8 cellular contexts compared by ENCODE assay signal in the genomic region with DNA sequence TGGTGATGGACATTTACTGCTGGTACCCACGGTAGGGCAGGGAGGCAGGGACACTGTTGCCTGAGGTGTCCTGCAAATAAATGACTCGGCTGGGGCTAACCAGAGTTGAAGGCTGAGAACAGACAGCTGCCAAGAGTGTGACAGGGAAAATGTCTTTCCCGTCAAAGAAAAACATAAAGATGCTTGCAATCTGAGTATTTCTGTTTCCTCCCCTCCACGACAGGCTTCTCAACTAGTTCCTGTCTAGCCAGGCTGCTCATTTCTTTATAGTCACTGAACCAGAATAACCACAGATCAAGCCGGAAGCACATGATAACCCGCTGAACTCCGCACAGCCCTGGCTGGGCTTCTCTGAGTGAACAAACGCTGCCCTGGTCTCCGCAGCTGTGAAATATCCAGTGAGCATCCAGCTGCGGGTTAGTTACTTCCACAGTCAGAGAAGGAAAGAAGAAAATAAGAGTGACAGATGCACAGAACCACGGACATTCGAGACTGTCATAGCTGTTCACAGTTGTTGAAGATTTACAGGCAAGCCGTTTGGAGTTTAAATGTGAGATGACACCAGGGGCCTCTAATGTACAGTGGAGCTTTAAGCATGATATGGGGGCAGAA.
DNase-seq lines count a peak whose midpoint lies in the region; ATAC-seq and TF ChIP-seq lines count a peak whose summit lies in the region.

No MANE protein-coding gene starts in this region.

- H3K27ac ChIP-seq in breast epithelium (peak overlapping the region in 1 of 2 donors; percentile 55), Peyer's patch (peak overlapping the region in 3 of 4 donors; percentile 12 to 72 (median 28)), adrenal gland (peak overlapping the region in 2 of 5 donors; percentile 38 to 55), liver (ENCODE audit: low read depth in 1 of 2, low read length in 2 of 2) (no peak overlapping the region)

- H3K36me3 ChIP-seq in breast epithelium, result no peaks in the 10 kb centered on the region
- H3K36me3 ChIP-seq in Peyer's patch, result no peaks in the 10 kb centered on the region
- no peaks in the 10 kb centered on the region for H3K36me3 ChIP-seq in adrenal gland (replicated peaks in 1 of 2)
- H3K36me3 ChIP-seq in liver (ENCODE audit: control insufficient read depth in 4 of 4, insufficient read depth in 3 of 4, low read depth in 1 of 4, low read length in 3 of 4), result peaks cover 0 to 3% (median 0%) of the 10 kb centered on the region in 4 donors
- no peaks in the 10 kb centered on the region for H3K36me3 ChIP-seq in H7 (replicated peaks; ENCODE audit: control insufficient read depth, insufficient read depth, low read length)

- H3K9me3 Mint-ChIP-seq in MCF 10A (ENCODE audit: unreplicated experiment) (no peaks in the 10 kb centered on the region), type B pancreatic cell (peaks cover 9% of the 10 kb centered on the region)

- TF ChIP-seq RAD21 in liver (IDR thresholded peaks at IDR 0.05), result no peak

- intact Hi-C loops in MCF 10A (cut with micrococcal nuclease) (no loop called here), breast epithelium (cut with DNase I; ENCODE audit: low total_unique reads) (no loop called here), adrenal gland (cut with DNase I) (no loop called here)

- no peaks in the 10 kb centered on the region for H3K27me3 ChIP-seq in breast epithelium
- H3K27me3 ChIP-seq in Peyer's patch, result no peaks in the 10 kb centered on the region
- H3K27me3 ChIP-seq in adrenal gland, result no peaks in the 10 kb centered on the region
- H3K27me3 ChIP-seq in liver (ENCODE audit: control insufficient read depth in 4 of 4, insufficient read depth in 4 of 4, low read length in 3 of 4), result no peaks in the 10 kb centered on the region
- no peaks in the 10 kb centered on the region for H3K27me3 ChIP-seq in H7 (ENCODE audit: control insufficient read depth, insufficient read depth, low read length)

- DNase-seq in MCF 10A (ENCODE audit: unreplicated experiment) (no peak), breast epithelium (ENCODE audit: low spot score in 2 of 2) (no peak), Peyer's patch (peak in 2 of 3 donors; percentile 80 to 83), adrenal gland (peak in 6 of 7 donors; percentile 16 to 65 (median 42)), type B pancreatic cell (ENCODE audit: extremely low spot score, unreplicated experiment) (no peak), H7 (no peak)

- H3K4me1 Mint-ChIP-seq in MCF 10A (ENCODE audit: insufficient read depth, unreplicated experiment) (no peaks in the 10 kb centered on the region), type B pancreatic cell (ENCODE audit: unreplicated experiment) (peaks cover 21% of the 10 kb centered on the region)

- H3K27ac Mint-ChIP-seq in MCF 10A (ENCODE audit: low read depth, unreplicated experiment) (peak overlapping the region; percentile 31), type B pancreatic cell (peak overlapping the region; percentile 87)

- H3K4me3 Mint-ChIP-seq in MCF 10A (ENCODE audit: unreplicated experiment) (no peak overlapping the region), type B pancreatic cell (peak overlapping the region; percentile 58)

- ATAC-seq in HG02981 (IDR thresholded peaks at IDR 0.05; ENCODE audit: unreplicated experiment), result peak; percentile 62

- H3K27me3 Mint-ChIP-seq in MCF 10A (ENCODE audit: insufficient read depth, unreplicated experiment), result no peaks in the 10 kb centered on the region
- H3K27me3 Mint-ChIP-seq in type B pancreatic cell, result peaks cover 6% of the 10 kb centered on the region

- CTCF ChIA-PET in MCF 10A (lab: Yijun Ruan, JAX), result no interaction called here

- TF ChIP-seq CTCF in MCF 10A (IDR thresholded peaks at IDR 0.05; ENCODE audit: unreplicated experiment) (no peak), breast epithelium (IDR thresholded peaks at IDR 0.05) (no peak), Peyer's patch (IDR thresholded peaks at IDR 0.05) (no peak), adrenal gland (IDR thresholded peaks at IDR 0.05) (no peak), liver (IDR thresholded peaks at IDR 0.05; ENCODE audit: low read depth, low read length, missing input control) (no peak), type B pancreatic cell (conservative IDR thresholded peaks at IDR 0.05) (no peak)

- H3K9me3 ChIP-seq in breast epithelium (peaks cover 0 to 15% of the 10 kb centered on the region in 2 donors), Peyer's patch (peaks cover 0 to 4% (median 1%) of the 10 kb centered on the region in 4 donors), adrenal gland (replicated peaks in 1 of 3) (peaks cover 0 to 10% (median 0%) of the 10 kb centered on the region in 3 donors), liver (ENCODE audit: control insufficient read depth in 4 of 4, low read length in 3 of 4) (peaks cover 0 to 6% (median 1%) of the 10 kb centered on the region in 4 donors)

- no TSS peak for BruUV-seq in MCF 10A (replicated peaks; lab: Mats Ljungman, UMichigan)

- H3K36me3 Mint-ChIP-seq in MCF 10A (ENCODE audit: insufficient read depth, unreplicated experiment) (no peaks in the 10 kb centered on the region), type B pancreatic cell (no peaks in the 10 kb centered on the region)

- no peak overlapping the region for H3K9ac ChIP-seq in liver (ENCODE audit: low read depth in 1 of 2, low read length in 2 of 2)

- POLR2A ChIA-PET in MCF 10A (lab: Yijun Ruan, JAX), result interaction anchor here (0.6 to 1.1 kb wide), 2 partner anchors 17 to 941 kb away, joined by 3 read pairs; no protein-coding TSS in a partner anchor

- H3K4me1 ChIP-seq in breast epithelium, result peaks cover 0 to 5% of the 10 kb centered on the region in 2 donors
- peaks cover 0 to 10% (median 8%) of the 10 kb centered on the region in 4 donors for H3K4me1 ChIP-seq in Peyer's patch
- H3K4me1 ChIP-seq in adrenal gland (replicated peaks in 1 of 2), result peaks cover 0 to 11% of the 10 kb centered on the region in 2 donors
- H3K4me1 ChIP-seq in liver (ENCODE audit: control insufficient read depth in 4 of 4, insufficient read depth in 4 of 4, low read length in 3 of 4), result no peaks in the 10 kb centered on the region

- 17 to 25% (median 18%) methylated on average over 13 of the region's 13 CpGs for WGBS in adrenal gland, 4 donors
- WGBS in liver, result 36% methylated on average over 13 of the region's 13 CpGs

- TF ChIP-seq POLR2A in breast epithelium (IDR thresholded peaks at IDR 0.05), result no peak
- TF ChIP-seq POLR2A in Peyer's patch (IDR thresholded peaks at IDR 0.05), result no peak
- no peak for TF ChIP-seq POLR2A in adrenal gland (IDR thresholded peaks at IDR 0.05)

- H3K4me3 ChIP-seq in breast epithelium (no peak overlapping the region), Peyer's patch (peak overlapping the region in 1 of 4 donors; percentile 0), adrenal gland (no peak overlapping the region), liver (ENCODE audit: low read depth in 1 of 3, low read length in 3 of 3) (no peak overlapping the region), H7 (ENCODE audit: insufficient read depth, low read depth, low read length) (no peak overlapping the region)

TF ChIP-seq in liver, 16 proteins besides CTCF, POLR2A, EP300 and RAD21:
- TF ChIP-seq HNF4G (IDR thresholded peaks at IDR 0.05) (no peak), NR2F2 (IDR thresholded peaks at IDR 0.05) (peak; percentile 69), EGR1 (IDR thresholded peaks at IDR 0.05; ENCODE audit: low read depth in 2 of 2) (no peak), SP1 (IDR thresholded peaks at IDR 0.05) (no peak), HNF4A (conservative IDR thresholded peaks at IDR 0.05) (no peak), YY1 (IDR thresholded peaks at IDR 0.05) (no peak), JUND (IDR thresholded peaks at IDR 0.05) (no peak)
- TF ChIP-seq, protein P1, sequence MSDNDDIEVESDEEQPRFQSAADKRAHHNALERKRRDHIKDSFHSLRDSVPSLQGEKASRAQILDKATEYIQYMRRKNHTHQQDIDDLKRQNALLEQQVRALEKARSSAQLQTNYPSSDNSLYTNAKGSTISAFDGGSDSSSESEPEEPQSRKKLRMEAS (IDR thresholded peaks at IDR 0.05), result no peak
TF ChIP-seq in liver: peak in this region for 1.

Comparison
In these comparisons a context has a peak if more than half of its experiments do, and no peak if none do; other contexts are left out.
1. DNase-seq: peak in Peyer's patch (2 of 3) and adrenal gland (6 of 7); none in MCF 10A (single experiment), breast epithelium (0 of 2), type B pancreatic cell (single experiment) and H7 (single experiment).
2. H3K27ac ChIP-seq: peak in Peyer's patch (3 of 4); none in liver (0 of 2).